Comparison of ENCODE assay signal across 22 cellular contexts in genomic region chr22:48866906-48867597, GRCh38.
"Had no signal": no experiment of that assay in that cellular context is flagged by ENCODE, and none has a peak within 500 bp of the region (broad histone marks: within the 10 kb centered on the region; RNA-seq: fewer than 3 reads in every experiment).

No MANE protein-coding gene starts in this region.

- FAIRE-seq: colon, endometrium, small intestine had no signal

- H3K4me1 ChIP-seq: upper lobe of left lung had no signal

- H3K4me3 ChIP-seq: cardiac muscle cell, mucosa of descending colon, upper lobe of left lung had no signal

- DNase-seq: activated CD4-positive, alpha-beta T cell treated with anti-CD3 and anti-CD28 coated beads for 48 hours; activated CD8-positive, alpha-beta memory T cell treated with anti-CD3 and anti-CD28 coated beads, Interleukin-2, amount 50 U/mL, for 48 hours; activated CD8-positive, alpha-beta T cell treated with anti-CD3 and anti-CD28 coated beads, Interleukin-2, amount 10 ng/mL, durations not matched to agents 7 days and 5 days; activated naive CD4-positive, alpha-beta T cell treated with anti-CD3 and anti-CD28 coated beads for 36 hours; naive thymus-derived CD4-positive, alpha-beta T cell; retina; SHP77 treated with DMSO at 0.1 percent for 48 hours; small intestine; stimulated activated CD4-positive, alpha-beta T cell treated with anti-CD3 and anti-CD28 coated beads, Interleukin-4, amount 100 ng/mL, for 4 hours; stimulated activated CD8-positive, alpha-beta memory T cell treated with anti-CD3 and anti-CD28 coated beads, Interleukin-4, amount 100 ng/mL, for 48 hours; stimulated activated naive CD4-positive, alpha-beta T cell treated with Interleukin-2 at 50 U/mL for 16 hours; T-helper 1 cell; WERI-Rb-1 had no signal

- H3K4me1 Mint-ChIP-seq: naive thymus-derived CD4-positive, alpha-beta T cell had no signal

- H3K4me3 Mint-ChIP-seq: activated CD8-positive, alpha-beta T cell treated with anti-CD3 and anti-CD28 coated beads, Interleukin-2, amount 10 ng/mL, durations not matched to agents 7 days and 5 days; activated naive CD4-positive, alpha-beta T cell treated with anti-CD3 and anti-CD28 coated beads for 36 hours; activated T-helper 1 cell treated with anti-CD3 and anti-CD28 coated beads, Interleukin-12 subunit alpha, Interleukin-12 subunit beta, Interleukin-2, Interleukin-4 antibody, amounts not matched to agents 30 ng/mL and 10 ng/mL and 1 ng/mL, durations not matched to agents 14 hours and 24 hours and 36 hours; naive thymus-derived CD4-positive, alpha-beta T cell had no signal

- ATAC-seq: activated CD8-positive, alpha-beta T cell treated with anti-CD3 and anti-CD28 coated beads, Interleukin-2, amount 10 ng/mL, durations not matched to agents 7 days and 5 days; esophagus mucosa; mucosa of descending colon; naive thymus-derived CD4-positive, alpha-beta T cell; SK-N-SH treated with all-trans-retinoic acid at 6 μM for 48 hours had no signal

- H3K36me3 ChIP-seq: cardiac muscle cell, neutrophil, upper lobe of left lung, WERI-Rb-1 had no signal

- H3K27ac ChIP-seq: cardiac muscle cell, neutrophil, upper lobe of left lung, WERI-Rb-1 had no signal

- H3K9me3 Mint-ChIP-seq: activated T-helper 1 cell treated with anti-CD3 and anti-CD28 coated beads, Interleukin-12 subunit alpha, Interleukin-12 subunit beta, Interleukin-2, Interleukin-4 antibody, amounts not matched to agents 30 ng/mL and 10 ng/mL and 1 ng/mL, durations not matched to agents 14 hours and 24 hours and 36 hours had no signal

- H3K27me3 ChIP-seq: cardiac muscle cell, upper lobe of left lung had no signal

- H3K27ac Mint-ChIP-seq: activated CD8-positive, alpha-beta T cell treated with anti-CD3 and anti-CD28 coated beads, Interleukin-2, amount 10 ng/mL, durations not matched to agents 7 days and 5 days; activated naive CD4-positive, alpha-beta T cell treated with anti-CD3 and anti-CD28 coated beads for 36 hours; activated T-helper 1 cell treated with anti-CD3 and anti-CD28 coated beads, Interleukin-12 subunit alpha, Interleukin-12 subunit beta, Interleukin-2, Interleukin-4 antibody, amounts not matched to agents 30 ng/mL and 10 ng/mL and 1 ng/mL, durations not matched to agents 14 hours and 24 hours and 36 hours; naive thymus-derived CD4-positive, alpha-beta T cell had no signal

- H3K9me3 ChIP-seq: mucosa of descending colon, neutrophil had no signal
